Comparison of ENCODE assay signal across 11 cellular contexts in the genomic region with DNA sequence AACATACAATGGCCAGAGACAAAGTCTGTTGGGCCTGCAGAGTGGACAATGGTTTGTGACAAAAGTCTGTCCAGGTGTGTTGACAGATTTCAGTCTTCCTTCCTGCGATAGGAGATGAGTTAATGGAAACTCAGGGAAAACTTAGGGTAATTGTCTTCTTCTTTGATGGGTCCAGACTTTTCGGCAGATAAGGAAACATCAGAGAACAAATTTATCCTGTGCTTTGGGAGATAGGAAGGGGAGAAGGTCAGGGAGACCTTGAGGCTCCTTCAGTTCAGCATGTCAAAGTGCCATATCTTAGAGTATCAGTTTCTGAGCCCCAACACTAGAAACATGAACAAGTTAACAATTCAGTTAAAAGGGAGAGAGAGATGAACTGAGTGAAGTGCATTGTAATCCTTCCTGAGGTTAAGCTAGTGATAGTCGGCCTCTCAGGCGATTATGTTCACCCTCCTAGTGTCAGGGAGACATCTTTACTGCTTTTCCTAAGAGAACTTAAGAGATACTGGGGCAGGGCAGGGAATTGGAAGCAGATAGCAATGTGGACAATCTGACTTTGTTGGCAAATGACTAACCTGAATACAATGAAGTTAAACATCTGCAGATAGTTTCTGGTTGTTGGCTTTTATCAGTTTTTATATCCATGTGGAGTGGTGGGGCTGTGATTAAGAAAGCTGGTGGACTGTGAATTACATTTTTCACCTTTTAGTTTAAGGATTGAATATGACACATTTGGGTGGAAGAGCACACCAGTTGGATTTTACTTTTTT.
DNase-seq lines count a peak whose midpoint lies in the region; TF ChIP-seq lines count a peak whose summit lies in the region.
"Had no signal": no experiment of that assay in that cellular context is flagged by ENCODE, and none has a peak within 500 bp of the region (broad histone marks: within the 10 kb centered on the region; RNA-seq: fewer than 3 reads in every experiment).

No MANE protein-coding gene starts in this region.

- peak overlapping the region; percentile 85 for H2AFZ ChIP-seq in ACC112 (ENCODE audit: low read length, unreplicated experiment)
- peak overlapping the region; percentile 60 for H2AFZ ChIP-seq in mammary epithelial cell (ENCODE audit: low read depth, low read length)
- H2AFZ ChIP-seq in mesenchymal stem cell (ENCODE audit: low read depth, low read length), result no peak overlapping the region

- H3K36me3 ChIP-seq in ACC112 (ENCODE audit: insufficient read depth, low read length), result peaks cover 4% of the 10 kb centered on the region; the same call in 1 of the 2 replicates
- H3K36me3 ChIP-seq in mammary epithelial cell (ENCODE audit: insufficient read depth, low read length), result no peaks in the 10 kb centered on the region
- no peaks in the 10 kb centered on the region for H3K36me3 ChIP-seq in mesenchymal stem cell (ENCODE audit: control insufficient read depth in 1 of 2, insufficient read depth in 2 of 2, low read depth in 1 of 2, low read length in 2 of 2)
- H3K36me3 ChIP-seq: neutrophil had no signal

- no peaks in the 10 kb centered on the region for H4K20me1 ChIP-seq in mammary epithelial cell (ENCODE audit: insufficient read depth, low read length)

- H3K27ac ChIP-seq in ACC112 (ENCODE audit: low read depth, low read length) (peak overlapping the region; percentile 87), mammary epithelial cell (ENCODE audit: insufficient read depth, low read depth, low read length) (no peak overlapping the region), mesenchymal stem cell (ENCODE audit: low read length, poor library complexity, severe bottlenecking) (peak overlapping the region; percentile 55)
- H3K27ac ChIP-seq: neutrophil had no signal

- H2AK5ac ChIP-seq in mesenchymal stem cell (ENCODE audit: low read length, severe bottlenecking), result peak overlapping the region; percentile 75

- H3K4me3 ChIP-seq in ACC112 (ENCODE audit: low read depth, low read length) (peak overlapping the region; percentile 3; the same call in 1 of the 2 replicates), mammary epithelial cell (replicated peaks in 1 of 3; ENCODE audit: insufficient read depth in 1 of 3, low read depth in 2 of 3, low read length in 3 of 3) (no peak overlapping the region), mesenchymal stem cell (ENCODE audit: insufficient read depth in 1 of 2, low read depth in 1 of 2, low read length in 2 of 2) (no peak overlapping the region)

- in situ Hi-C loops in mammary epithelial cell (cut with MboI; ENCODE audit: low sequenced_read_pairs in 2 of 2), result no loop called here

- no peak overlapping the region for H3K14ac ChIP-seq in mesenchymal stem cell (ENCODE audit: low read length in 2 of 2)

- H3K4me2 ChIP-seq in mammary epithelial cell (ENCODE audit: insufficient read depth, low read depth, low read length) (no peak overlapping the region), mesenchymal stem cell (ENCODE audit: low read length, poor library complexity, severe bottlenecking) (no peak overlapping the region)

- H3K9ac ChIP-seq in mammary epithelial cell (ENCODE audit: insufficient read depth, low read length) (no peak overlapping the region), mesenchymal stem cell (ENCODE audit: low read length) (peak overlapping the region; percentile 83)

- H3K27me3 ChIP-seq in ACC112 (ENCODE audit: insufficient read depth, low read length), result no peaks in the 10 kb centered on the region
- no peaks in the 10 kb centered on the region for H3K27me3 ChIP-seq in mammary epithelial cell (ENCODE audit: insufficient read depth, low read length)
- no peaks in the 10 kb centered on the region for H3K27me3 ChIP-seq in mesenchymal stem cell (ENCODE audit: control insufficient read depth in 1 of 2, insufficient read depth in 1 of 2, low read length in 2 of 2)

- H3K79me1 ChIP-seq in mesenchymal stem cell (replicated peaks; ENCODE audit: low read length, poor library complexity, severe bottlenecking), result no peaks in the 10 kb centered on the region

- no peak overlapping the region for H2BK5ac ChIP-seq in mesenchymal stem cell (ENCODE audit: low read depth, low read length, poor library complexity, severe bottlenecking)

- H4K8ac ChIP-seq in mesenchymal stem cell (ENCODE audit: low read length), result no peak overlapping the region

- no peak overlapping the region for H2BK15ac ChIP-seq in mesenchymal stem cell (ENCODE audit: low read depth, poor library complexity, severe bottlenecking)

- H3K79me2 ChIP-seq in ACC112 (ENCODE audit: control insufficient read depth, insufficient read depth, low read length, unreplicated experiment), result no peaks in the 10 kb centered on the region
- no peaks in the 10 kb centered on the region for H3K79me2 ChIP-seq in mammary epithelial cell (ENCODE audit: insufficient read depth, low read length)

- no peak overlapping the region for H3K23ac ChIP-seq in mesenchymal stem cell (ENCODE audit: low read length in 2 of 2)

- DNase-seq in HCEC 1CT, result peak; percentile 88
- DNase-seq in mammary epithelial cell, result peak; percentile 81
- no peak for DNase-seq in mesenchymal stem cell
- DNase-seq in NCI-H2227 treated with DMSO at 0.1 percent for 48 hours (lab: John Stamatoyannopoulos, UW), result no peak
- DNase-seq in NCI-H1417 treated with DMSO at 0.1 percent for 48 hours (lab: John Stamatoyannopoulos, UW), result no peak
- DNase-seq in posterior cingulate gyrus, result no peak
- no peak for DNase-seq in cortex of kidney (lab: John Stamatoyannopoulos, UW)
- DNase-seq: activated CD8-positive, alpha-beta memory T cell treated with anti-CD3 and anti-CD28 coated beads, Interleukin-2, amount 50 U/mL, for 48 hours; activated naive CD8-positive, alpha-beta T cell treated with anti-CD3 and anti-CD28 coated beads, Interleukin-2, amount 10 ng/mL, durations not matched to agents 7 days and 5 days had no signal

- CTCF ChIA-PET in mammary epithelial cell (lab: Charles Lee; ENCODE audit: low non-redundant PET), result interaction anchor here (0.6 kb wide), 1 partner anchor 144 kb away, joined by 4 read pairs; no protein-coding TSS in a partner anchor

- intact Hi-C loops in mammary epithelial cell (cut with micrococcal nuclease), result loop anchor here (5.0 kb wide), 1 partner anchor 247 kb away; a partner anchor contains a TSS
- intact Hi-C loops in posterior cingulate gyrus (cut with DNase I), result no loop called here

- no peak overlapping the region for H2BK12ac ChIP-seq in mesenchymal stem cell (ENCODE audit: low read length in 2 of 2)

- BruUV-seq in mammary epithelial cell (replicated peaks; lab: Mats Ljungman, UMichigan), result TSS peak; percentile 37

- H3K9me3 ChIP-seq in mammary epithelial cell (replicated peaks; ENCODE audit: insufficient read depth, low read length), result peaks cover 3% of the 10 kb centered on the region
- no peaks in the 10 kb centered on the region for H3K9me3 ChIP-seq in mesenchymal stem cell (ENCODE audit: control insufficient read depth, low read length)
- H3K9me3 ChIP-seq: neutrophil had no signal

- H2BK120ac ChIP-seq in mesenchymal stem cell (ENCODE audit: low read depth, low read length), result no peak overlapping the region

- no peak overlapping the region for H3K4ac ChIP-seq in mesenchymal stem cell (ENCODE audit: low read depth in 1 of 2, low read length in 2 of 2)

- dilution Hi-C loops in mammary epithelial cell (cut with HindIII; ENCODE audit: low sequenced_read_pairs), result no loop called here

- 100% methylated on average over 4 of the region's 4 CpGs for WGBS in mammary epithelial cell (ENCODE audit: low coverage, missing lambda C conversion rate)
- 90% methylated on average over 4 of the region's 4 CpGs for WGBS in mesenchymal stem cell

- no peak overlapping the region for H3K18ac ChIP-seq in mesenchymal stem cell (ENCODE audit: low read depth in 1 of 2, low read length in 2 of 2)

- TF ChIP-seq CTCF in mammary epithelial cell (conservative IDR thresholded peaks at IDR 0.05 in 1 of 2, IDR thresholded peaks at IDR 0.05 in 1 of 2; ENCODE audit: extremely low read depth in 1 of 2, insufficient read depth in 1 of 2, low read depth in 1 of 2, low read length in 2 of 2), result no peak

- H4K91ac ChIP-seq in mesenchymal stem cell (ENCODE audit: low read length), result no peak overlapping the region

- peaks cover 58% of the 10 kb centered on the region for H3K4me1 ChIP-seq in ACC112 (ENCODE audit: control insufficient read depth, insufficient read depth, low read length, unreplicated experiment)
- peaks cover 16% of the 10 kb centered on the region for H3K4me1 ChIP-seq in mammary epithelial cell (ENCODE audit: insufficient read depth, low read length)
- peaks cover 6% of the 10 kb centered on the region for H3K4me1 ChIP-seq in mesenchymal stem cell (ENCODE audit: control insufficient read depth, insufficient read depth, low read depth, low read length)

Comparison
In these comparisons a context has a peak if more than half of its experiments do, and no peak if none do; other contexts are left out.
1. DNase-seq: peak in HCEC 1CT (single experiment) and mammary epithelial cell (single experiment); none in mesenchymal stem cell (single experiment), NCI-H2227 treated with DMSO at 0.1 percent for 48 hours (single experiment), NCI-H1417 treated with DMSO at 0.1 percent for 48 hours (single experiment), posterior cingulate gyrus (0 of 10) and cortex of kidney (single experiment).